ENCODE assay signal across 10 cellular contexts in genomic region chr9:124284940-124285441, GRCh38. TPM values are rescaled to one million over a fixed set of nuclear protein-coding genes. Genes with fewer than 3 reads are reported as not detected.
DNase-seq lines count a peak whose midpoint lies in the region; ATAC-seq and TF ChIP-seq lines count a peak whose summit lies in the region.
"Had no signal": no experiment of that assay in that cellular context is flagged by ENCODE, and none has a peak within 500 bp of the region (broad histone marks: within the 10 kb centered on the region; RNA-seq: fewer than 3 reads in every experiment).

No MANE protein-coding gene starts in this region.

- no peaks in the 10 kb centered on the region for H3K9me3 ChIP-seq in vagina

- no peaks in the 10 kb centered on the region for H3K9me3 Mint-ChIP-seq in effector memory CD8-positive, alpha-beta T cell
- no peaks in the 10 kb centered on the region for H3K9me3 Mint-ChIP-seq in naive B cell
- H3K9me3 Mint-ChIP-seq: CD8-positive, alpha-beta T cell had no signal

- peak overlapping the region; percentile 97 for H3K27ac Mint-ChIP-seq in effector memory CD8-positive, alpha-beta T cell
- peak overlapping the region; percentile 18 to 99 (median 95) for H3K27ac Mint-ChIP-seq in naive B cell
- H3K27ac Mint-ChIP-seq: CD8-positive, alpha-beta T cell had no signal

- H3K4me1 ChIP-seq in vagina: peaks cover 78% of the 10 kb centered on the region

- intact Hi-C loops in Right ventricle myocardium inferior (cut with DNase I): no loop called here
- intact Hi-C loops in cardiac septum (cut with DNase I): no loop called here
- intact Hi-C loops in vagina (cut with DNase I): no loop called here

- peak overlapping the region; percentile 95 for H3K27ac ChIP-seq in vagina
- H3K27ac ChIP-seq: epithelial cell of prostate had no signal

- H3K36me3 Mint-ChIP-seq in effector memory CD8-positive, alpha-beta T cell (ENCODE audit: insufficient read depth): no peaks in the 10 kb centered on the region
- H3K36me3 Mint-ChIP-seq in naive B cell: no peaks in the 10 kb centered on the region
- H3K36me3 Mint-ChIP-seq: CD8-positive, alpha-beta T cell had no signal

- no peaks in the 10 kb centered on the region for H3K36me3 ChIP-seq in vagina

- H3K4me1 Mint-ChIP-seq in effector memory CD8-positive, alpha-beta T cell (ENCODE audit: low read depth in 2 of 2): peaks cover 14 to 34% of the 10 kb centered on the region in 2 donors
- peaks cover 44 to 80% (median 78%) of the 10 kb centered on the region in 3 donors for H3K4me1 Mint-ChIP-seq in naive B cell

- H3K4me3 ChIP-seq in vagina: no peak overlapping the region

- peak overlapping the region; percentile 81 to 86 for H3K4me3 Mint-ChIP-seq in effector memory CD8-positive, alpha-beta T cell
- H3K4me3 Mint-ChIP-seq in naive B cell: peak overlapping the region in 6 of 8 donors; percentile 12 to 82 (median 58)
- H3K4me3 Mint-ChIP-seq: CD8-positive, alpha-beta T cell had no signal

- DNase-seq in Right ventricle myocardium inferior (ENCODE audit: missing footprints) (no peak), cardiac septum (ENCODE audit: low spot score) (no peak), naive B cell (no peak), vagina (ENCODE audit: extremely low spot score in 2 of 2) (no peak)
- no peak for DNase-seq in effector memory CD8-positive, alpha-beta T cell
- DNase-seq in activated CD4-positive, alpha-beta T cell treated with anti-CD3 and anti-CD28 coated beads for 4 hours: no peak
- no peak for DNase-seq in stimulated activated CD4-positive, alpha-beta T cell treated with anti-CD3 and anti-CD28 coated beads, Interleukin-4, amount 100 ng/mL, for 4 hours
- DNase-seq: CD8-positive, alpha-beta T cell had no signal

- TF ChIP-seq POLR2A in vagina (IDR thresholded peaks at IDR 0.05): no peak

- TF ChIP-seq CTCF in vagina (IDR thresholded peaks at IDR 0.05): no peak

- H3K27me3 ChIP-seq in vagina: no peaks in the 10 kb centered on the region

- H3K27me3 Mint-ChIP-seq in effector memory CD8-positive, alpha-beta T cell: no peaks in the 10 kb centered on the region
- H3K27me3 Mint-ChIP-seq in naive B cell: no peaks in the 10 kb centered on the region

- ATAC-seq in Right ventricle myocardium inferior (peak; percentile 73), naive B cell (ENCODE audit: low read depth in 2 of 2) (no peak), HG03135 (IDR thresholded peaks at IDR 0.05; ENCODE audit: unreplicated experiment) (no peak)
- ATAC-seq in effector memory CD8-positive, alpha-beta T cell (replicated peaks): no peak
- ATAC-seq: CD8-positive, alpha-beta T cell had no signal

RNA-seq across cellular contexts. Expression of gene NEK6, which starts 27.2 kb away (rescaled TPM):
- total RNA-seq in Right ventricle myocardium inferior (10.5 TPM), cardiac septum (11.6 TPM), vagina (44.4 TPM)
- polyA plus RNA-seq in naive B cell (ENCODE audit: low read depth in 6 of 6): 10 to 100 TPM in 2 of 6 donors, 1 to 10 TPM in 4; 4.5 to 15.2 (median 8.0) TPM
